Comparison of ENCODE assay signal across 1 cellular context in the genomic region with DNA sequence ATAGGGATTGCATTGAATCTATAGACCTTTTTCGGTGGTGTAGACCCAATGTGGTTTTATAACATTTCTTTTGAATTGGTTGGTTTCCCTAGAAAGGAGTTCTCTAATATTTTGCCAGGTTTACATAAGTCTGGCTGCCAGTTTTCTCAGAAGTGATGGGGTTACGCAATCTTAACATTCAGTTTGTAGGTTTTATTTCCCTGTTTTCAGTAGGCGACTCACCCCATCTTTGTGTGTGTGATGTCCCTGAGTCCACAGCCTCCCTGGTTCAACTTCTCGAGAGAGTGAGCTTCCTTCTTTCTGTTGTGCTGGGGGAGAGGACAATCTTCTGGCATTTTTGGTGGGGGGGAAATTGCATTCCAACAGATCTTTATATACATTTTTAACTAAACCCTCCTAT.
TF ChIP-seq lines count a peak whose summit lies in the region.

No MANE protein-coding gene starts in this region.

TF ChIP-seq in SK-N-SH, 30 proteins besides CTCF, POLR2A, EP300 and RAD21 (continued from another document):
- TF ChIP-seq REST (IDR thresholded peaks at IDR 0.05; ENCODE audit: low read depth, low read length) (no peak), YY1 (IDR thresholded peaks at IDR 0.05; ENCODE audit: low read depth) (no peak)
- TF ChIP-seq, protein P1, sequence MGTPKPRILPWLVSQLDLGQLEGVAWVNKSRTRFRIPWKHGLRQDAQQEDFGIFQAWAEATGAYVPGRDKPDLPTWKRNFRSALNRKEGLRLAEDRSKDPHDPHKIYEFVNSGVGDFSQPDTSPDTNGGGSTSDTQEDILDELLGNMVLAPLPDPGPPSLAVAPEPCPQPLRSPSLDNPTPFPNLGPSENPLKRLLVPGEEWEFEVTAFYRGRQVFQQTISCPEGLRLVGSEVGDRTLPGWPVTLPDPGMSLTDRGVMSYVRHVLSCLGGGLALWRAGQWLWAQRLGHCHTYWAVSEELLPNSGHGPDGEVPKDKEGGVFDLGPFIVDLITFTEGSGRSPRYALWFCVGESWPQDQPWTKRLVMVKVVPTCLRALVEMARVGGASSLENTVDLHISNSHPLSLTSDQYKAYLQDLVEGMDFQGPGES (IDR thresholded peaks at IDR 0.05; ENCODE audit: low read depth, low read length), result no peak
